In the genomic region with DNA sequence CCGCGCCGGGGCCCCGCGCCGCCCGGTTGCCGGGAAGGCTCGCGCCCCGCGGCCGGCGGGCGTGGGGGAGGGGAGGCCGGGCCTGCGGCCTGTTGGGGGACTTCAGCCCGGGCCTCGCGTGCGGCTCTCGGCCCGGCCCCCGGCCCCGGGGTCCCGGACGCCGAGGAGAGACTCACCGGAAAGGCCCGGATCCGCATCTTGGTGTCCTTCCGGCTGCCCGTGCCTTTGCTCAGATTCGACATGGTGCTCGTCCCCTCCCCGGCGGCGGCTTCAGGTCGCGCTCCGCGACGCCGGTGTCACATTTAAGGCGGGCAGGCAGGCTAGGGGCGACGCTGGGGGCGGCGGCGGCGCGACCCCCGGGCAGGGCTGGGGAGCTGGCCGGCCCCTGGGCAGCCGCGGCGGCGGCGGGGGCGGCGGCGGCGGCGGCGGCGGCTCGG, we compare ENCODE assay signal across 8 cellular contexts. TPM values are rescaled to one million over a fixed set of nuclear protein-coding genes. Genes with fewer than 3 reads are reported as not detected.
DNase-seq lines count a peak whose midpoint lies in the region; ATAC-seq and TF ChIP-seq lines count a peak whose summit lies in the region.

No MANE protein-coding gene starts in this region.

- H3K4me3 ChIP-seq in OCI-LY1 (ENCODE audit: low read depth, low read length, poor library complexity, severe bottlenecking) (peak overlapping the region; percentile 81), fibroblast of villous mesenchyme (ENCODE audit: low read depth, low read length) (peak overlapping the region; percentile 98), upper lobe of right lung (peak overlapping the region; percentile 84)

- H3K4me2 ChIP-seq in OCI-LY1 (ENCODE audit: low read length): peak overlapping the region; percentile 30; the same call in 1 of the 2 replicates

- intact Hi-C loops in upper lobe of right lung (cut with DNase I): no loop called here

- H3F3A ChIP-seq in OCI-LY1 (ENCODE audit: insufficient read depth, low read length): no peaks in the 10 kb centered on the region

- H3K27ac ChIP-seq in 22Rv1: peak overlapping the region; percentile 94
- peak overlapping the region; percentile 50 for H3K27ac ChIP-seq in OCI-LY1 (ENCODE audit: low read depth, low read length, poor library complexity, severe bottlenecking)
- peak overlapping the region; percentile 92 for H3K27ac ChIP-seq in upper lobe of right lung

- no peak overlapping the region for H2AFZ ChIP-seq in OCI-LY1 (ENCODE audit: low read length)

- H3K9me3 ChIP-seq in OCI-LY1 (ENCODE audit: low read length) (no peaks in the 10 kb centered on the region), upper lobe of right lung (no peaks in the 10 kb centered on the region)

- H3K9me2 ChIP-seq in OCI-LY1 (ENCODE audit: low read depth, low read length): no peaks in the 10 kb centered on the region

- DNase-seq in activated T-helper 1 cell treated with anti-CD3 and anti-CD28 coated beads, Interleukin-2, amount 50 U/mL, for 16 hours (ENCODE audit: low read depth in 1 of 2, low spot score in 1 of 2): peak; percentile 40 to 44
- DNase-seq in fibroblast of villous mesenchyme (ENCODE audit: low read depth) (peak; percentile 44), occipital lobe (lab: John Stamatoyannopoulos, UW) (peak; percentile 36), upper lobe of right lung (peak; percentile 83)

- H3K36me3 ChIP-seq in OCI-LY1 (ENCODE audit: insufficient read depth, low read length): peaks cover 42% of the 10 kb centered on the region
- no peaks in the 10 kb centered on the region for H3K36me3 ChIP-seq in upper lobe of right lung

- no peak for TF ChIP-seq CTCF in 22Rv1 (IDR thresholded peaks at IDR 0.05)
- TF ChIP-seq CTCF in OCI-LY1 (IDR thresholded peaks at IDR 0.05; ENCODE audit: low read length): no peak
- TF ChIP-seq CTCF in fibroblast of villous mesenchyme (IDR thresholded peaks at IDR 0.05; ENCODE audit: insufficient read depth, low read depth, low read length): no peak
- no peak for TF ChIP-seq CTCF in upper lobe of right lung (IDR thresholded peaks at IDR 0.05)

- H4K20me1 ChIP-seq in OCI-LY1 (ENCODE audit: insufficient read depth, low read length): no peaks in the 10 kb centered on the region

- H3K4me1 ChIP-seq in OCI-LY1 (ENCODE audit: insufficient read depth, low read length, severe bottlenecking): peaks cover 58% of the 10 kb centered on the region
- H3K4me1 ChIP-seq in upper lobe of right lung: peaks cover 38% of the 10 kb centered on the region

- peaks cover 47% of the 10 kb centered on the region for H3K79me2 ChIP-seq in OCI-LY1 (ENCODE audit: insufficient read depth, low read length)

- H3K9ac ChIP-seq in OCI-LY1 (ENCODE audit: low read length): peak overlapping the region; percentile 75

- ATAC-seq in GM18498 (IDR thresholded peaks at IDR 0.05; ENCODE audit: unreplicated experiment): peak; percentile 37
- peak; percentile 32 for ATAC-seq in HG02885 (IDR thresholded peaks at IDR 0.05; ENCODE audit: poor library complexity, unreplicated experiment)
- peak; percentile 1 for ATAC-seq in upper lobe of right lung

- H3K27me3 ChIP-seq in OCI-LY1 (ENCODE audit: insufficient read depth, low read length) (no peaks in the 10 kb centered on the region), upper lobe of right lung (no peaks in the 10 kb centered on the region)

RNA-seq across cellular contexts. Expression of a gene that starts 0.4 kb away (rescaled TPM):
- total RNA-seq in fibroblast of villous mesenchyme (61.2 and 82.5 TPM in 2 replicates), occipital lobe (98.6 TPM), upper lobe of right lung (80.6 TPM)

Comparison
In these comparisons a context has a peak if more than half of its experiments do, and no peak if none do; other contexts are left out.
1. Peak in every context shown above with its lines: DNase-seq, ATAC-seq, H3K4me3 ChIP-seq and H3K27ac ChIP-seq.